Comparison of ENCODE assay signal across 1 cellular context in the genomic region with DNA sequence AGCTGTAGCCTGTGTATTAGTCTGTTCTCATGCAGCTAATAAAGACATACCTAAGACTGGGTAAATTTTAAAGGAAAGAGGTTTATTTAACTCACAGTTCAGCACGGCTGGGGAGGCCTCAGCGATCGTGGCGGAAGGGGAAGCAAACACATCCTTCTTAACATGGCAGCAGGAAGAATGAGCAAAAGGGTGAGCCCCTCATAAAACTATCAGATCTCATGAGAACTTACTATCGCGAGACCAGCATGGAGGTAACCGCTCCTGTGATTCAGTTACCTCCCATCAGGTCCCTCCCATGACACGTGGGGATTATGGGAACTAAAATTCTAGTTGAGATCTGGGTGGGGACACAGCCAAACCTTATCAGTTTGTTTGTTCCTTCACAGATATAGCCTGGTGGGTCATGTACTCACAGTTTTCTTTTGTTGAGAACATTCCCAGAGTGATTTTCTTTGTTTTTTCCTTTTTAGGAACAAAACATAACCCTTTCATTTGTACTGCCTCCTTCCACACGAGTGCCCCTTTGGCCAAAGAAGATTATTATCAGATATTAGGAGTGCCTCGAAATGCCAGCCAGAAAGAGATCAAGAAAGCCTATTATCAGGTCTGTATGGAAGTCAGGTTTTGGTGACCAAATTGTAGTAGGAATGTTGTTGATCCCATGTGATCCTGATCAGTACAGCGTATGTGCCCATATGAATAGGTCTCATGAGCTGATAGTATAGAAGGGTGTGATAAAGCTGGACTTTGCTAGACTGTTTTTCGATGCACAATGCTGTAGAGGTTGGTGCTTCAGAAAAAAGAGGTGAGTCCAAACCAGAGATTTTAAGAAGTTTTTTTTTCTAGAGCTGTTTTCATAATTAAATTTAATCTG.
TF ChIP-seq lines count a peak whose summit lies in the region.

No MANE protein-coding gene starts in this region.

TF ChIP-seq in K562, 482 proteins besides CTCF, POLR2A, EP300 and RAD21 (continued from another document and continues in another):
- TF ChIP-seq, protein P1, sequence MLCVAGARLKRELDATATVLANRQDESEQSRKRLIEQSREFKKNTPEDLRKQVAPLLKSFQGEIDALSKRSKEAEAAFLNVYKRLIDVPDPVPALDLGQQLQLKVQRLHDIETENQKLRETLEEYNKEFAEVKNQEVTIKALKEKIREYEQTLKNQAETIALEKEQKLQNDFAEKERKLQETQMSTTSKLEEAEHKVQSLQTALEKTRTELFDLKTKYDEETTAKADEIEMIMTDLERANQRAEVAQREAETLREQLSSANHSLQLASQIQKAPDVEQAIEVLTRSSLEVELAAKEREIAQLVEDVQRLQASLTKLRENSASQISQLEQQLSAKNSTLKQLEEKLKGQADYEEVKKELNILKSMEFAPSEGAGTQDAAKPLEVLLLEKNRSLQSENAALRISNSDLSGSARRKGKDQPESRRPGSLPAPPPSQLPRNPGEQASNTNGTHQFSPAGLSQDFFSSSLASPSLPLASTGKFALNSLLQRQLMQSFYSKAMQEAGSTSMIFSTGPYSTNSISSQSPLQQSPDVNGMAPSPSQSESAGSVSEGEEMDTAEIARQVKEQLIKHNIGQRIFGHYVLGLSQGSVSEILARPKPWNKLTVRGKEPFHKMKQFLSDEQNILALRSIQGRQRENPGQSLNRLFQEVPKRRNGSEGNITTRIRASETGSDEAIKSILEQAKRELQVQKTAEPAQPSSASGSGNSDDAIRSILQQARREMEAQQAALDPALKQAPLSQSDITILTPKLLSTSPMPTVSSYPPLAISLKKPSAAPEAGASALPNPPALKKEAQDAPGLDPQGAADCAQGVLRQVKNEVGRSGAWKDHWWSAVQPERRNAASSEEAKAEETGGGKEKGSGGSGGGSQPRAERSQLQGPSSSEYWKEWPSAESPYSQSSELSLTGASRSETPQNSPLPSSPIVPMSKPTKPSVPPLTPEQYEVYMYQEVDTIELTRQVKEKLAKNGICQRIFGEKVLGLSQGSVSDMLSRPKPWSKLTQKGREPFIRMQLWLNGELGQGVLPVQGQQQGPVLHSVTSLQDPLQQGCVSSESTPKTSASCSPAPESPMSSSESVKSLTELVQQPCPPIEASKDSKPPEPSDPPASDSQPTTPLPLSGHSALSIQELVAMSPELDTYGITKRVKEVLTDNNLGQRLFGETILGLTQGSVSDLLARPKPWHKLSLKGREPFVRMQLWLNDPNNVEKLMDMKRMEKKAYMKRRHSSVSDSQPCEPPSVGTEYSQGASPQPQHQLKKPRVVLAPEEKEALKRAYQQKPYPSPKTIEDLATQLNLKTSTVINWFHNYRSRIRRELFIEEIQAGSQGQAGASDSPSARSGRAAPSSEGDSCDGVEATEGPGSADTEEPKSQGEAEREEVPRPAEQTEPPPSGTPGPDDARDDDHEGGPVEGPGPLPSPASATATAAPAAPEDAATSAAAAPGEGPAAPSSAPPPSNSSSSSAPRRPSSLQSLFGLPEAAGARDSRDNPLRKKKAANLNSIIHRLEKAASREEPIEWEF (CRISPR knock-in tag; IDR thresholded peaks at IDR 0.05), result no peak
- peak; percentile 30 for TF ChIP-seq SAP30 (IDR thresholded peaks at IDR 0.05; ENCODE audit: borderline replicate concordance, insufficient read depth, low read depth, low read length, poor library complexity, severe bottlenecking)
- TF ChIP-seq ZNF668 (CRISPR knock-in tag; IDR thresholded peaks at IDR 0.05), result 0 out of 2 replicates have a peak, but pooled peaks have one; percentile 28
- no peak for TF ChIP-seq RBM15 (IDR thresholded peaks at IDR 0.05; ENCODE audit: insufficient read depth, low read length)
- TF ChIP-seq, protein P2, sequence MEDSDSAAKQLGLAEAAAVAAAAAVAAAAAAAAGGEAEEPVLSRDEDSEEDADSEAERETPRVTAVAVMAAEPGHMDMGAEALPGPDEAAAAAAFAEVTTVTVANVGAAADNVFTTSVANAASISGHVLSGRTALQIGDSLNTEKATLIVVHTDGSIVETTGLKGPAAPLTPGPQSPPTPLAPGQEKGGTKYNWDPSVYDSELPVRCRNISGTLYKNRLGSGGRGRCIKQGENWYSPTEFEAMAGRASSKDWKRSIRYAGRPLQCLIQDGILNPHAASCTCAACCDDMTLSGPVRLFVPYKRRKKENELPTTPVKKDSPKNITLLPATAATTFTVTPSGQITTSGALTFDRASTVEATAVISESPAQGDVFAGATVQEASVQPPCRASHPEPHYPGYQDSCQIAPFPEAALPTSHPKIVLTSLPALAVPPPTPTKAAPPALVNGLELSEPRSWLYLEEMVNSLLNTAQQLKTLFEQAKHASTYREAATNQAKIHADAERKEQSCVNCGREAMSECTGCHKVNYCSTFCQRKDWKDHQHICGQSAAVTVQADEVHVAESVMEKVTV (CRISPR knock-in tag; IDR thresholded peaks at IDR 0.05), result no peak
- peak; percentile 85 for TF ChIP-seq L3MBTL2 (IDR thresholded peaks at IDR 0.05)
- no peak for TF ChIP-seq NR2C2 (CRISPR knock-in tag; IDR thresholded peaks at IDR 0.05)
- peak; percentile 46; the same call in 1 of the 2 replicates for TF ChIP-seq NR2C2 (tag; IDR thresholded peaks at IDR 0.05)
- TF ChIP-seq RBM34 (IDR thresholded peaks at IDR 0.05; ENCODE audit: borderline replicate concordance, insufficient read depth, low read length), result no peak
- no peak for TF ChIP-seq CEBPB (tag; IDR thresholded peaks at IDR 0.05)
- peak; percentile 66 for TF ChIP-seq ATF7 (IDR thresholded peaks at IDR 0.05)
- TF ChIP-seq SMAD4 (CRISPR knock-in tag; conservative IDR thresholded peaks at IDR 0.05), result no peak
- no peak for TF ChIP-seq MYBL2 (IDR thresholded peaks at IDR 0.05; ENCODE audit: low read depth)
- TF ChIP-seq MYBL2 (CRISPR knock-in tag; IDR thresholded peaks at IDR 0.05; ENCODE audit: borderline replicate concordance), result no peak
- TF ChIP-seq TCFL5 (CRISPR knock-in tag; conservative IDR thresholded peaks at IDR 0.05), result no peak
- no peak for TF ChIP-seq NCOA4 (IDR thresholded peaks at IDR 0.05; ENCODE audit: partially characterized antibody)
- TF ChIP-seq ZNF212 (CRISPR knock-in tag; IDR thresholded peaks at IDR 0.05), result no peak
- TF ChIP-seq, protein P3, sequence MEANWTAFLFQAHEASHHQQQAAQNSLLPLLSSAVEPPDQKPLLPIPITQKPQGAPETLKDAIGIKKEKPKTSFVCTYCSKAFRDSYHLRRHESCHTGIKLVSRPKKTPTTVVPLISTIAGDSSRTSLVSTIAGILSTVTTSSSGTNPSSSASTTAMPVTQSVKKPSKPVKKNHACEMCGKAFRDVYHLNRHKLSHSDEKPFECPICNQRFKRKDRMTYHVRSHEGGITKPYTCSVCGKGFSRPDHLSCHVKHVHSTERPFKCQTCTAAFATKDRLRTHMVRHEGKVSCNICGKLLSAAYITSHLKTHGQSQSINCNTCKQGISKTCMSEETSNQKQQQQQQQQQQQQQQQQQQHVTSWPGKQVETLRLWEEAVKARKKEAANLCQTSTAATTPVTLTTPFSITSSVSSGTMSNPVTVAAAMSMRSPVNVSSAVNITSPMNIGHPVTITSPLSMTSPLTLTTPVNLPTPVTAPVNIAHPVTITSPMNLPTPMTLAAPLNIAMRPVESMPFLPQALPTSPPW (CRISPR knock-in tag; IDR thresholded peaks at IDR 0.05), result peak; percentile 31; the same call in 1 of the 2 replicates
- TF ChIP-seq, protein P4, sequence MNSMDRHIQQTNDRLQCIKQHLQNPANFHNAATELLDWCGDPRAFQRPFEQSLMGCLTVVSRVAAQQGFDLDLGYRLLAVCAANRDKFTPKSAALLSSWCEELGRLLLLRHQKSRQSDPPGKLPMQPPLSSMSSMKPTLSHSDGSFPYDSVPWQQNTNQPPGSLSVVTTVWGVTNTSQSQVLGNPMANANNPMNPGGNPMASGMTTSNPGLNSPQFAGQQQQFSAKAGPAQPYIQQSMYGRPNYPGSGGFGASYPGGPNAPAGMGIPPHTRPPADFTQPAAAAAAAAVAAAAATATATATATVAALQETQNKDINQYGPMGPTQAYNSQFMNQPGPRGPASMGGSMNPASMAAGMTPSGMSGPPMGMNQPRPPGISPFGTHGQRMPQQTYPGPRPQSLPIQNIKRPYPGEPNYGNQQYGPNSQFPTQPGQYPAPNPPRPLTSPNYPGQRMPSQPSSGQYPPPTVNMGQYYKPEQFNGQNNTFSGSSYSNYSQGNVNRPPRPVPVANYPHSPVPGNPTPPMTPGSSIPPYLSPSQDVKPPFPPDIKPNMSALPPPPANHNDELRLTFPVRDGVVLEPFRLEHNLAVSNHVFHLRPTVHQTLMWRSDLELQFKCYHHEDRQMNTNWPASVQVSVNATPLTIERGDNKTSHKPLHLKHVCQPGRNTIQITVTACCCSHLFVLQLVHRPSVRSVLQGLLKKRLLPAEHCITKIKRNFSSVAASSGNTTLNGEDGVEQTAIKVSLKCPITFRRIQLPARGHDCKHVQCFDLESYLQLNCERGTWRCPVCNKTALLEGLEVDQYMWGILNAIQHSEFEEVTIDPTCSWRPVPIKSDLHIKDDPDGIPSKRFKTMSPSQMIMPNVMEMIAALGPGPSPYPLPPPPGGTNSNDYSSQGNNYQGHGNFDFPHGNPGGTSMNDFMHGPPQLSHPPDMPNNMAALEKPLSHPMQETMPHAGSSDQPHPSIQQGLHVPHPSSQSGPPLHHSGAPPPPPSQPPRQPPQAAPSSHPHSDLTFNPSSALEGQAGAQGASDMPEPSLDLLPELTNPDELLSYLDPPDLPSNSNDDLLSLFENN (IDR thresholded peaks at IDR 0.05; ENCODE audit: low read depth in 2 of 2, low read length in 2 of 2), result no peak
- TF ChIP-seq, protein P5, sequence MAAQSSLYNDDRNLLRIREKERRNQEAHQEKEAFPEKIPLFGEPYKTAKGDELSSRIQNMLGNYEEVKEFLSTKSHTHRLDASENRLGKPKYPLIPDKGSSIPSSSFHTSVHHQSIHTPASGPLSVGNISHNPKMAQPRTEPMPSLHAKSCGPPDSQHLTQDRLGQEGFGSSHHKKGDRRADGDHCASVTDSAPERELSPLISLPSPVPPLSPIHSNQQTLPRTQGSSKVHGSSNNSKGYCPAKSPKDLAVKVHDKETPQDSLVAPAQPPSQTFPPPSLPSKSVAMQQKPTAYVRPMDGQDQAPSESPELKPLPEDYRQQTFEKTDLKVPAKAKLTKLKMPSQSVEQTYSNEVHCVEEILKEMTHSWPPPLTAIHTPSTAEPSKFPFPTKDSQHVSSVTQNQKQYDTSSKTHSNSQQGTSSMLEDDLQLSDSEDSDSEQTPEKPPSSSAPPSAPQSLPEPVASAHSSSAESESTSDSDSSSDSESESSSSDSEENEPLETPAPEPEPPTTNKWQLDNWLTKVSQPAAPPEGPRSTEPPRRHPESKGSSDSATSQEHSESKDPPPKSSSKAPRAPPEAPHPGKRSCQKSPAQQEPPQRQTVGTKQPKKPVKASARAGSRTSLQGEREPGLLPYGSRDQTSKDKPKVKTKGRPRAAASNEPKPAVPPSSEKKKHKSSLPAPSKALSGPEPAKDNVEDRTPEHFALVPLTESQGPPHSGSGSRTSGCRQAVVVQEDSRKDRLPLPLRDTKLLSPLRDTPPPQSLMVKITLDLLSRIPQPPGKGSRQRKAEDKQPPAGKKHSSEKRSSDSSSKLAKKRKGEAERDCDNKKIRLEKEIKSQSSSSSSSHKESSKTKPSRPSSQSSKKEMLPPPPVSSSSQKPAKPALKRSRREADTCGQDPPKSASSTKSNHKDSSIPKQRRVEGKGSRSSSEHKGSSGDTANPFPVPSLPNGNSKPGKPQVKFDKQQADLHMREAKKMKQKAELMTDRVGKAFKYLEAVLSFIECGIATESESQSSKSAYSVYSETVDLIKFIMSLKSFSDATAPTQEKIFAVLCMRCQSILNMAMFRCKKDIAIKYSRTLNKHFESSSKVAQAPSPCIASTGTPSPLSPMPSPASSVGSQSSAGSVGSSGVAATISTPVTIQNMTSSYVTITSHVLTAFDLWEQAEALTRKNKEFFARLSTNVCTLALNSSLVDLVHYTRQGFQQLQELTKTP (IDR thresholded peaks at IDR 0.05; ENCODE audit: low read depth in 1 of 2, partially characterized antibody in 2 of 2), result peak in 1 of 2 experiments; percentile 35
- no peak for TF ChIP-seq CBX2 (IDR thresholded peaks at IDR 0.05; ENCODE audit: insufficient read depth, low read length, poor library complexity, severe bottlenecking)
- TF ChIP-seq ZNF232 (CRISPR knock-in tag; IDR thresholded peaks at IDR 0.05), result no peak
- 0 out of 2 replicates have a peak, but pooled peaks have one; percentile 2 for TF ChIP-seq ZNF324 (CRISPR knock-in tag; IDR thresholded peaks at IDR 0.05)
- 0 out of 2 replicates have a peak, but pooled peaks have one; percentile 39 for TF ChIP-seq JUN (IDR thresholded peaks at IDR 0.05; ENCODE audit: borderline replicate concordance, low read depth, low read length)
- TF ChIP-seq JUN (CRISPR knock-in tag; IDR thresholded peaks at IDR 0.05; ENCODE audit: borderline replicate concordance), result no peak
- no peak for TF ChIP-seq MAFG (tag; conservative IDR thresholded peaks at IDR 0.05)
- TF ChIP-seq TCF3 (CRISPR knock-in tag; IDR thresholded peaks at IDR 0.05), result peak; percentile 19; the same call in 1 of the 2 replicates
- no peak for TF ChIP-seq ZNF76 (CRISPR knock-in tag; IDR thresholded peaks at IDR 0.05; ENCODE audit: borderline replicate concordance)
- no peak for TF ChIP-seq PCBP2 (IDR thresholded peaks at IDR 0.05; ENCODE audit: low read depth, low read length, poor library complexity, severe bottlenecking)
- TF ChIP-seq NFXL1 (CRISPR knock-in tag; IDR thresholded peaks at IDR 0.05), result no peak
- TF ChIP-seq, protein P6, sequence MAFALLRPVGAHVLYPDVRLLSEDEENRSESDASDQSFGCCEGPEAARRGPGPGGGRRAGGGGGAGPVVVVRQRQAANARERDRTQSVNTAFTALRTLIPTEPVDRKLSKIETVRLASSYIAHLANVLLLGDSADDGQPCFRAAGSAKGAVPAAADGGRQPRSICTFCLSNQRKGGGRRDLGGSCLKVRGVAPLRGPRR (CRISPR knock-in tag; IDR thresholded peaks at IDR 0.05), result no peak
- TF ChIP-seq SMARCA4 (IDR thresholded peaks at IDR 0.05), result peak; percentile 72; the same call in 1 of the 2 replicates
- TF ChIP-seq RBFOX2 (IDR thresholded peaks at IDR 0.05; ENCODE audit: low read depth, low read length), result peak; percentile 65; the same call in 1 of the 2 replicates
- no peak for TF ChIP-seq PTBP1 (IDR thresholded peaks at IDR 0.05; ENCODE audit: low read depth, low read length)
- TF ChIP-seq TRIM28 (IDR thresholded peaks at IDR 0.05), result no peak
- TF ChIP-seq MAFK (IDR thresholded peaks at IDR 0.05; ENCODE audit: low read length), result no peak
- TF ChIP-seq NCOA6 (IDR thresholded peaks at IDR 0.05), result no peak
- no peak for TF ChIP-seq ZKSCAN8 (CRISPR knock-in tag; IDR thresholded peaks at IDR 0.05)
- no peak for TF ChIP-seq DDX20 (tag; IDR thresholded peaks at IDR 0.05; ENCODE audit: low read depth)
- TF ChIP-seq CTBP1 (IDR thresholded peaks at IDR 0.05; ENCODE audit: borderline replicate concordance), result peak; percentile 65; the same call in 1 of the 2 replicates
- TF ChIP-seq POLR2AphosphoS2 (IDR thresholded peaks at IDR 0.05; ENCODE audit: low read length), result peak; percentile 95; the same call in 1 of the 2 replicates
- TF ChIP-seq POLR2G (IDR thresholded peaks at IDR 0.05; ENCODE audit: low read depth, low read length), result 0 out of 2 replicates have a peak, but pooled peaks have one; percentile 47
- TF ChIP-seq ZFX (CRISPR knock-in tag; IDR thresholded peaks at IDR 0.05), result peak; percentile 88
- TF ChIP-seq, protein P7, sequence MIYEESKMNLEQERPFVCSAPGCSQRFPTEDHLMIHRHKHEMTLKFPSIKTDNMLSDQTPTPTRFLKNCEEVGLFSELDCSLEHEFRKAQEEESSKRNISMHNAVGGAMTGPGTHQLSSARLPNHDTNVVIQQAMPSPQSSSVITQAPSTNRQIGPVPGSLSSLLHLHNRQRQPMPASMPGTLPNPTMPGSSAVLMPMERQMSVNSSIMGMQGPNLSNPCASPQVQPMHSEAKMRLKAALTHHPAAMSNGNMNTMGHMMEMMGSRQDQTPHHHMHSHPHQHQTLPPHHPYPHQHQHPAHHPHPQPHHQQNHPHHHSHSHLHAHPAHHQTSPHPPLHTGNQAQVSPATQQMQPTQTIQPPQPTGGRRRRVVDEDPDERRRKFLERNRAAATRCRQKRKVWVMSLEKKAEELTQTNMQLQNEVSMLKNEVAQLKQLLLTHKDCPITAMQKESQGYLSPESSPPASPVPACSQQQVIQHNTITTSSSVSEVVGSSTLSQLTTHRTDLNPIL (CRISPR knock-in tag; IDR thresholded peaks at IDR 0.05), result no peak
- TF ChIP-seq NEUROD1 (IDR thresholded peaks at IDR 0.05; ENCODE audit: borderline replicate concordance, low read depth, low read length, partially characterized antibody), result no peak
